ENCODE assay signal across 2 cellular contexts in genomic region chr1:154635162-154635561, GRCh38.
TF ChIP-seq lines count a peak whose summit lies in the region.

No MANE protein-coding gene starts in this region.

TF ChIP-seq in GM23338, 12 proteins besides CTCF, POLR2A, EP300 and RAD21 (continued from another document):
- TF ChIP-seq, protein P1, sequence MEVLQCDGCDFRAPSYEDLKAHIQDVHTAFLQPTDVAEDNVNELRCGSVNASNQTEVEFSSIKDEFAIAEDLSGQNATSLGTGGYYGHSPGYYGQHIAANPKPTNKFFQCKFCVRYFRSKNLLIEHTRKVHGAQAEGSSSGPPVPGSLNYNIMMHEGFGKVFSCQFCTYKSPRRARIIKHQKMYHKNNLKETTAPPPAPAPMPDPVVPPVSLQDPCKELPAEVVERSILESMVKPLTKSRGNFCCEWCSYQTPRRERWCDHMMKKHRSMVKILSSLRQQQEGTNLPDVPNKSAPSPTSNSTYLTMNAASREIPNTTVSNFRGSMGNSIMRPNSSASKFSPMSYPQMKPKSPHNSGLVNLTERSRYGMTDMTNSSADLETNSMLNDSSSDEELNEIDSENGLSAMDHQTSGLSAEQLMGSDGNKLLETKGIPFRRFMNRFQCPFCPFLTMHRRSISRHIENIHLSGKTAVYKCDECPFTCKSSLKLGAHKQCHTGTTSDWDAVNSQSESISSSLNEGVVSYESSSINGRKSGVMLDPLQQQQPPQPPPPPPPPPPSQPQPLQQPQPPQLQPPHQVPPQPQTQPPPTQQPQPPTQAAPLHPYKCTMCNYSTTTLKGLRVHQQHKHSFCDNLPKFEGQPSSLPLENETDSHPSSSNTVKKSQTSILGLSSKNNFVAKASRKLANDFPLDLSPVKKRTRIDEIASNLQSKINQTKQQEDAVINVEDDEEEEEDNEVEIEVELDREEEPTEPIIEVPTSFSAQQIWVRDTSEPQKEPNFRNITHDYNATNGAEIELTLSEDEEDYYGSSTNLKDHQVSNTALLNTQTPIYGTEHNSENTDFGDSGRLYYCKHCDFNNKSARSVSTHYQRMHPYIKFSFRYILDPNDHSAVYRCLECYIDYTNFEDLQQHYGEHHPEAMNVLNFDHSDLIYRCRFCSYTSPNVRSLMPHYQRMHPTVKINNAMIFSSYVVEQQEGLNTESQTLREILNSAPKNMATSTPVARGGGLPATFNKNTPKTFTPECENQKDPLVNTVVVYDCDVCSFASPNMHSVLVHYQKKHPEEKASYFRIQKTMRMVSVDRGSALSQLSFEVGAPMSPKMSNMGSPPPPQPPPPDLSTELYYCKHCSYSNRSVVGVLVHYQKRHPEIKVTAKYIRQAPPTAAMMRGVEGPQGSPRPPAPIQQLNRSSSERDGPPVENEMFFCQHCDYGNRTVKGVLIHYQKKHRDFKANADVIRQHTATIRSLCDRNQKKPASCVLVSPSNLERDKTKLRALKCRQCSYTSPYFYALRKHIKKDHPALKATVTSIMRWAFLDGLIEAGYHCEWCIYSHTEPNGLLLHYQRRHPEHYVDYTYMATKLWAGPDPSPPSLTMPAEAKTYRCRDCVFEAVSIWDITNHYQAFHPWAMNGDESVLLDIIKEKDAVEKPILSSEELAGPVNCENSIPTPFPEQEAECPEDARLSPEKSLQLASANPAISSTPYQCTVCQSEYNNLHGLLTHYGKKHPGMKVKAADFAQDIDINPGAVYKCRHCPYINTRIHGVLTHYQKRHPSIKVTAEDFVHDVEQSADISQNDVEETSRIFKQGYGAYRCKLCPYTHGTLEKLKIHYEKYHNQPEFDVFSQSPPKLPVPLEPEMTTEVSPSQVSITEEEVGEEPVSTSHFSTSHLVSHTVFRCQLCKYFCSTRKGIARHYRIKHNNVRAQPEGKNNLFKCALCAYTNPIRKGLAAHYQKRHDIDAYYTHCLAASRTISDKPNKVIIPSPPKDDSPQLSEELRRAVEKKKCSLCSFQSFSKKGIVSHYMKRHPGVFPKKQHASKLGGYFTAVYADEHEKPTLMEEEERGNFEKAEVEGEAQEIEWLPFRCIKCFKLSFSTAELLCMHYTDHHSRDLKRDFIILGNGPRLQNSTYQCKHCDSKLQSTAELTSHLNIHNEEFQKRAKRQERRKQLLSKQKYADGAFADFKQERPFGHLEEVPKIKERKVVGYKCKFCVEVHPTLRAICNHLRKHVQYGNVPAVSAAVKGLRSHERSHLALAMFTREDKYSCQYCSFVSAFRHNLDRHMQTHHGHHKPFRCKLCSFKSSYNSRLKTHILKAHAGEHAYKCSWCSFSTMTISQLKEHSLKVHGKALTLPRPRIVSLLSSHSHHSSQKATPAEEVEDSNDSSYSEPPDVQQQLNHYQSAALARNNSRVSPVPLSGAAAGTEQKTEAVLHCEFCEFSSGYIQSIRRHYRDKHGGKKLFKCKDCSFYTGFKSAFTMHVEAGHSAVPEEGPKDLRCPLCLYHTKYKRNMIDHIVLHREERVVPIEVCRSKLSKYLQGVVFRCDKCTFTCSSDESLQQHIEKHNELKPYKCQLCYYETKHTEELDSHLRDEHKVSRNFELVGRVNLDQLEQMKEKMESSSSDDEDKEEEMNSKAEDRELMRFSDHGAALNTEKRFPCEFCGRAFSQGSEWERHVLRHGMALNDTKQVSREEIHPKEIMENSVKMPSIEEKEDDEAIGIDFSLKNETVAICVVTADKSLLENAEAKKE (CRISPR knock-in tag; IDR thresholded peaks at IDR 0.05), result no peak
- TF ChIP-seq, protein P2, sequence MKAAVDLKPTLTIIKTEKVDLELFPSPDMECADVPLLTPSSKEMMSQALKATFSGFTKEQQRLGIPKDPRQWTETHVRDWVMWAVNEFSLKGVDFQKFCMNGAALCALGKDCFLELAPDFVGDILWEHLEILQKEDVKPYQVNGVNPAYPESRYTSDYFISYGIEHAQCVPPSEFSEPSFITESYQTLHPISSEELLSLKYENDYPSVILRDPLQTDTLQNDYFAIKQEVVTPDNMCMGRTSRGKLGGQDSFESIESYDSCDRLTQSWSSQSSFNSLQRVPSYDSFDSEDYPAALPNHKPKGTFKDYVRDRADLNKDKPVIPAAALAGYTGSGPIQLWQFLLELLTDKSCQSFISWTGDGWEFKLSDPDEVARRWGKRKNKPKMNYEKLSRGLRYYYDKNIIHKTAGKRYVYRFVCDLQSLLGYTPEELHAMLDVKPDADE (IDR thresholded peaks at IDR 0.05), result no peak
- TF ChIP-seq, protein P3, sequence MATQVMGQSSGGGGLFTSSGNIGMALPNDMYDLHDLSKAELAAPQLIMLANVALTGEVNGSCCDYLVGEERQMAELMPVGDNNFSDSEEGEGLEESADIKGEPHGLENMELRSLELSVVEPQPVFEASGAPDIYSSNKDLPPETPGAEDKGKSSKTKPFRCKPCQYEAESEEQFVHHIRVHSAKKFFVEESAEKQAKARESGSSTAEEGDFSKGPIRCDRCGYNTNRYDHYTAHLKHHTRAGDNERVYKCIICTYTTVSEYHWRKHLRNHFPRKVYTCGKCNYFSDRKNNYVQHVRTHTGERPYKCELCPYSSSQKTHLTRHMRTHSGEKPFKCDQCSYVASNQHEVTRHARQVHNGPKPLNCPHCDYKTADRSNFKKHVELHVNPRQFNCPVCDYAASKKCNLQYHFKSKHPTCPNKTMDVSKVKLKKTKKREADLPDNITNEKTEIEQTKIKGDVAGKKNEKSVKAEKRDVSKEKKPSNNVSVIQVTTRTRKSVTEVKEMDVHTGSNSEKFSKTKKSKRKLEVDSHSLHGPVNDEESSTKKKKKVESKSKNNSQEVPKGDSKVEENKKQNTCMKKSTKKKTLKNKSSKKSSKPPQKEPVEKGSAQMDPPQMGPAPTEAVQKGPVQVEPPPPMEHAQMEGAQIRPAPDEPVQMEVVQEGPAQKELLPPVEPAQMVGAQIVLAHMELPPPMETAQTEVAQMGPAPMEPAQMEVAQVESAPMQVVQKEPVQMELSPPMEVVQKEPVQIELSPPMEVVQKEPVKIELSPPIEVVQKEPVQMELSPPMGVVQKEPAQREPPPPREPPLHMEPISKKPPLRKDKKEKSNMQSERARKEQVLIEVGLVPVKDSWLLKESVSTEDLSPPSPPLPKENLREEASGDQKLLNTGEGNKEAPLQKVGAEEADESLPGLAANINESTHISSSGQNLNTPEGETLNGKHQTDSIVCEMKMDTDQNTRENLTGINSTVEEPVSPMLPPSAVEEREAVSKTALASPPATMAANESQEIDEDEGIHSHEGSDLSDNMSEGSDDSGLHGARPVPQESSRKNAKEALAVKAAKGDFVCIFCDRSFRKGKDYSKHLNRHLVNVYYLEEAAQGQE (IDR thresholded peaks at IDR 0.05; ENCODE audit: unreplicated experiment), result no peak
- TF ChIP-seq EZH2phosphoT487 (IDR thresholded peaks at IDR 0.05; ENCODE audit: unreplicated experiment), result no peak
- TF ChIP-seq NANOG (IDR thresholded peaks at IDR 0.05; ENCODE audit: borderline replicate concordance), result no peak
- TF ChIP-seq EZH2 (IDR thresholded peaks at IDR 0.05; ENCODE audit: low read depth, unreplicated experiment), result no peak

TF ChIP-seq in IMR-90, 13 proteins besides CTCF, POLR2A, EP300 and RAD21 (continued from another document):
- TF ChIP-seq, protein P4, sequence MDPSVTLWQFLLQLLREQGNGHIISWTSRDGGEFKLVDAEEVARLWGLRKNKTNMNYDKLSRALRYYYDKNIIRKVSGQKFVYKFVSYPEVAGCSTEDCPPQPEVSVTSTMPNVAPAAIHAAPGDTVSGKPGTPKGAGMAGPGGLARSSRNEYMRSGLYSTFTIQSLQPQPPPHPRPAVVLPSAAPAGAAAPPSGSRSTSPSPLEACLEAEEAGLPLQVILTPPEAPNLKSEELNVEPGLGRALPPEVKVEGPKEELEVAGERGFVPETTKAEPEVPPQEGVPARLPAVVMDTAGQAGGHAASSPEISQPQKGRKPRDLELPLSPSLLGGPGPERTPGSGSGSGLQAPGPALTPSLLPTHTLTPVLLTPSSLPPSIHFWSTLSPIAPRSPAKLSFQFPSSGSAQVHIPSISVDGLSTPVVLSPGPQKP (IDR thresholded peaks at IDR 0.05; ENCODE audit: borderline replicate concordance, low read depth, low read length), result no peak
- TF ChIP-seq RFX5 (IDR thresholded peaks at IDR 0.05; ENCODE audit: low read depth, low read length) (no peak), BHLHE40 (IDR thresholded peaks at IDR 0.05; ENCODE audit: low read depth, low read length) (no peak), MAFK (IDR thresholded peaks at IDR 0.05; ENCODE audit: low read depth, low read length) (peak; percentile 70)
TF ChIP-seq in IMR-90: peak in this region for 1.
